In genomic region chr11:16924826-16925494, GRCh38 we compare ENCODE assay signal across 8 cellular contexts.
A peak's percentile ranks its signal among the peaks of the same experiment; 100 is the strongest.
DNase-seq lines count a peak whose midpoint lies in the region; ATAC-seq and TF ChIP-seq lines count a peak whose summit lies in the region.

No MANE protein-coding gene starts in this region.

- H3K27ac ChIP-seq in adrenal gland (peak overlapping the region in 1 of 5 donors; percentile 10), hepatocyte (peak overlapping the region; percentile 96)

- peaks cover 46% of the 10 kb centered on the region for H3K79me2 ChIP-seq in hepatocyte

- H2AFZ ChIP-seq in hepatocyte = peak overlapping the region; percentile 33

- H3K4me1 ChIP-seq in adrenal gland (replicated peaks in 1 of 2) (peaks cover 11 to 18% of the 10 kb centered on the region in 2 donors), hepatocyte (ENCODE audit: insufficient read depth) (peaks cover 24% of the 10 kb centered on the region)

- ATAC-seq in HG03159 (IDR thresholded peaks at IDR 0.05; ENCODE audit: unreplicated experiment) (peak; percentile 5), sciatic nerve (peak; percentile 66)

- peak overlapping the region; percentile 99 for H3K4me2 ChIP-seq in hepatocyte

- no peak for TF ChIP-seq POLR2A in adrenal gland (IDR thresholded peaks at IDR 0.05)

- H3K9me3 ChIP-seq in adrenal gland (replicated peaks in 1 of 3) (no peaks in the 10 kb centered on the region), hepatocyte (ENCODE audit: low read depth) (no peaks in the 10 kb centered on the region)

- DNase-seq in NCI-H1105 (lab: John Stamatoyannopoulos, UW) = peak; percentile 6
- no peak for DNase-seq in NCI-H1105 treated with DMSO at 0.1 percent for 48 hours (lab: John Stamatoyannopoulos, UW)
- peak in 4 of 7 donors; percentile 28 to 49 (median 36) for DNase-seq in adrenal gland
- DNase-seq in hepatocyte (ENCODE audit: low spot score) = peak; percentile 89
- DNase-seq in sciatic nerve (ENCODE audit: low spot score) = peak; percentile 71
- DNase-seq in NCI-H1048 (lab: John Stamatoyannopoulos, UW) = no peak
- DNase-seq in SKM-1 (lab: John Stamatoyannopoulos, UW; ENCODE audit: unreplicated experiment) = no peak

- H3K4me3 ChIP-seq in adrenal gland (peak overlapping the region in 2 of 4 donors; percentile 16 to 53), hepatocyte (peak overlapping the region; percentile 32)

- 1 to 4% (median 2%) methylated on average over 16 to 47 of the region's 47 CpGs for WGBS in adrenal gland, 4 donors
- under 1% methylated on average over 46 of the region's 47 CpGs for WGBS in hepatocyte (ENCODE audit: low lambda C conversion rate, missing lambda C conversion rate)

- TF ChIP-seq CTCF in adrenal gland (IDR thresholded peaks at IDR 0.05) (no peak), hepatocyte (IDR thresholded peaks at IDR 0.05; ENCODE audit: poor library complexity) (no peak)

- intact Hi-C loops in adrenal gland (cut with DNase I) = no loop called here
- intact Hi-C loops in sciatic nerve (cut with DNase I) = loop anchor here (10.0 kb wide), 1 partner anchor 140 kb away; no protein-coding TSS in a partner anchor

- H3K36me3 ChIP-seq in adrenal gland (replicated peaks in 1 of 2) = no peaks in the 10 kb centered on the region
- no peaks in the 10 kb centered on the region for H3K36me3 ChIP-seq in hepatocyte (replicated peaks; ENCODE audit: insufficient read depth, low read depth)

- H4K20me1 ChIP-seq in hepatocyte (ENCODE audit: insufficient read depth, poor library complexity, severe bottlenecking) = no peaks in the 10 kb centered on the region

- peaks cover 24% of the 10 kb centered on the region for H3K27me3 ChIP-seq in adrenal gland
- H3K27me3 ChIP-seq in hepatocyte = peaks cover 9% of the 10 kb centered on the region

- H3K9me2 ChIP-seq in hepatocyte (replicated peaks; ENCODE audit: insufficient read depth) = no peaks in the 10 kb centered on the region

Comparison
In these comparisons a context has a peak if more than half of its experiments do, and no peak if none do; other contexts are left out.
1. DNase-seq: peak in NCI-H1105 (single experiment), adrenal gland (4 of 7), hepatocyte (single experiment) and sciatic nerve (single experiment); none in NCI-H1105 treated with DMSO at 0.1 percent for 48 hours (single experiment), NCI-H1048 (single experiment) and SKM-1 (single experiment).